Comparison of ENCODE assay signal across 8 cellular contexts in genomic region chr10:114103286-114103685, GRCh38. TPM values are rescaled to one million over a fixed set of nuclear protein-coding genes. Genes with fewer than 3 reads are reported as not detected.
DNase-seq lines count a peak whose midpoint lies in the region; ATAC-seq, FAIRE-seq and TF ChIP-seq lines count a peak whose summit lies in the region.

No MANE protein-coding gene starts in this region.

- no peaks in the 10 kb centered on the region for H3K36me3 ChIP-seq in Peyer's patch
- no peaks in the 10 kb centered on the region for H3K36me3 ChIP-seq in endothelial cell of umbilical vein (ENCODE audit: control insufficient read depth in 2 of 2, extremely low read depth in 1 of 2, insufficient read depth in 2 of 2, low read length in 2 of 2)

- H3K27ac Mint-ChIP-seq in activated CD8-positive, alpha-beta memory T cell treated with anti-CD3 and anti-CD28 coated beads, Interleukin-2, amount 10 ng/mL, durations not matched to agents 7 days and 5 days = no peak overlapping the region
- no peak overlapping the region for H3K27ac Mint-ChIP-seq in naive B cell

- no peak overlapping the region for H3K4me3 Mint-ChIP-seq in activated CD8-positive, alpha-beta memory T cell treated with anti-CD3 and anti-CD28 coated beads, Interleukin-2, amount 10 ng/mL, durations not matched to agents 7 days and 5 days
- H3K4me3 Mint-ChIP-seq in naive B cell = peak overlapping the region in 4 of 8 donors; percentile 22 to 50 (median 34)

- no peaks in the 10 kb centered on the region for H3K9me3 Mint-ChIP-seq in activated CD8-positive, alpha-beta memory T cell treated with anti-CD3 and anti-CD28 coated beads, Interleukin-2, amount 10 ng/mL, durations not matched to agents 7 days and 5 days (ENCODE audit: low read depth)
- peaks cover 0 to 1% (median 0%) of the 10 kb centered on the region in 7 donors for H3K9me3 Mint-ChIP-seq in naive B cell

- no peaks in the 10 kb centered on the region for H4K20me1 ChIP-seq in endothelial cell of umbilical vein (replicated peaks; ENCODE audit: control insufficient read depth, extremely low read depth, insufficient read depth, low read length)

- peak; percentile 50 for ATAC-seq in activated CD8-positive, alpha-beta memory T cell treated with anti-CD3 and anti-CD28 coated beads, Interleukin-2, amount 10 ng/mL, durations not matched to agents 7 days and 5 days
- ATAC-seq in naive B cell (ENCODE audit: low read depth in 2 of 2) (peak in 1 of 2 donors; percentile 42), omental fat pad (ENCODE audit: low FRiP score) (no peak)

- intact Hi-C loops in endothelial cell of umbilical vein (cut with micrococcal nuclease) = loop anchor here (1.0 to 5.0 kb wide), 5 partner anchors 76 to 424 kb away; partner anchors contain the start of gene CASP7

- H3K27me3 ChIP-seq in HL-60 (ENCODE audit: insufficient read depth, poor library complexity, severe bottlenecking) = peaks cover 17% of the 10 kb centered on the region
- H3K27me3 ChIP-seq in Peyer's patch = no peaks in the 10 kb centered on the region
- peaks cover 0 to 3% of the 10 kb centered on the region in 2 experiments for H3K27me3 ChIP-seq in endothelial cell of umbilical vein (ENCODE audit: control insufficient read depth in 2 of 2, insufficient read depth in 2 of 2, low read length in 2 of 2)

- no peak overlapping the region for H2AFZ ChIP-seq in endothelial cell of umbilical vein (ENCODE audit: low read depth, low read length)

- CTCF ChIA-PET in activated CD8-positive, alpha-beta memory T cell treated with anti-CD3 and anti-CD28 coated beads, Interleukin-2, amount 10 ng/mL, durations not matched to agents 7 days and 5 days (lab: Charles Lee) = interaction anchor here (0.7 to 5.3 kb wide), 18 partner anchors 11 to 422 kb away, joined by 3 to 54 read pairs (median 3); no protein-coding TSS in a partner anchor
- CTCF ChIA-PET in endothelial cell of umbilical vein (lab: Charles Lee) = interaction anchor here (0.6 to 10.1 kb wide), 20 partner anchors 9 to 424 kb away, joined by 3 to 210 read pairs (median 4); partner anchors contain the start of gene CASP7

- no peaks in the 10 kb centered on the region for H3K9me1 ChIP-seq in endothelial cell of umbilical vein (replicated peaks; ENCODE audit: control insufficient read depth, extremely low read depth, insufficient read depth, low read length)

- no peak for DNase-seq in activated CD8-positive, alpha-beta memory T cell treated with anti-CD3 and anti-CD28 coated beads, Interleukin-2, amount 10 ng/mL, durations not matched to agents 7 days and 5 days
- DNase-seq in activated CD8-positive, alpha-beta memory T cell treated with anti-CD3 and anti-CD28 coated beads, Interleukin-2, amount 50 U/mL, for 48 hours = no peak
- DNase-seq in HL-60 (ENCODE audit: low read depth in 1 of 2, low spot score in 1 of 2) (peak in 1 of 2 experiments; percentile 28), Peyer's patch (no peak), endothelial cell of umbilical vein (ENCODE audit: low read depth, low spot score) (peak; percentile 59), naive B cell (peak; percentile 27), omental fat pad (ENCODE audit: low spot score) (no peak)
- no peak for DNase-seq in stimulated activated CD4-positive, alpha-beta T cell treated with anti-CD3 and anti-CD28 coated beads, Interleukin-4, amount 100 ng/mL, for 24 hours

- no peaks in the 10 kb centered on the region for H3K79me2 ChIP-seq in endothelial cell of umbilical vein (ENCODE audit: control insufficient read depth, insufficient read depth, low read length)

- H3K27me3 Mint-ChIP-seq in activated CD8-positive, alpha-beta memory T cell treated with anti-CD3 and anti-CD28 coated beads, Interleukin-2, amount 10 ng/mL, durations not matched to agents 7 days and 5 days = peaks cover 38% of the 10 kb centered on the region
- peaks cover 14 to 19% (median 16%) of the 10 kb centered on the region in 3 donors for H3K27me3 Mint-ChIP-seq in naive B cell

- H3K4me1 ChIP-seq in Peyer's patch = peaks cover 0 to 10% (median 3%) of the 10 kb centered on the region in 4 donors
- H3K4me1 ChIP-seq in endothelial cell of umbilical vein (ENCODE audit: control insufficient read depth, extremely low read depth, insufficient read depth, low read length) = peaks cover 9% of the 10 kb centered on the region

- peaks cover 35% of the 10 kb centered on the region for H3K4me1 Mint-ChIP-seq in activated CD8-positive, alpha-beta memory T cell treated with anti-CD3 and anti-CD28 coated beads, Interleukin-2, amount 10 ng/mL, durations not matched to agents 7 days and 5 days
- H3K4me1 Mint-ChIP-seq in naive B cell = peaks cover 28 to 45% (median 42%) of the 10 kb centered on the region in 3 donors

- H3K9ac ChIP-seq in endothelial cell of umbilical vein (replicated peaks; ENCODE audit: extremely low read depth, insufficient read depth, low read length) = no peak overlapping the region

- TF ChIP-seq POLR2A in Peyer's patch (IDR thresholded peaks at IDR 0.05) = no peak
- no peak for TF ChIP-seq POLR2A in endothelial cell of umbilical vein (IDR thresholded peaks at IDR 0.05; ENCODE audit: low read depth, low read length)

- dilution Hi-C loops in endothelial cell of umbilical vein (cut with MboI; ENCODE audit: extremely low pct_ligation_motif_present, low sequenced_read_pairs) = no loop called here

- no TSS peak for BruUV-seq in endothelial cell of umbilical vein (replicated peaks; lab: Mats Ljungman, UMichigan)

- peak; percentile 75 for FAIRE-seq in endothelial cell of umbilical vein (lab: Jason Lieb, UNC)

- TF ChIP-seq CTCF in HL-60 (IDR thresholded peaks at IDR 0.05; ENCODE audit: insufficient read depth, low read length) = peak; percentile 13
- peak in 5 of 6 experiments; percentile 43 to 83 (median 80) for TF ChIP-seq CTCF in Peyer's patch (IDR thresholded peaks at IDR 0.05)
- peak; percentile 32 for TF ChIP-seq CTCF in endothelial cell of umbilical vein (IDR thresholded peaks at IDR 0.05; ENCODE audit: extremely low read depth in 1 of 2, insufficient read depth in 1 of 2, low read depth in 1 of 2, low read length in 2 of 2)
- no peak for TF ChIP-seq CTCF in omental fat pad (IDR thresholded peaks at IDR 0.05)

- no peak overlapping the region for H3K4me2 ChIP-seq in endothelial cell of umbilical vein (ENCODE audit: insufficient read depth, low read length)

- H3K27ac ChIP-seq in HL-60 (replicated peaks) = no peak overlapping the region
- H3K27ac ChIP-seq in Peyer's patch = no peak overlapping the region
- H3K27ac ChIP-seq in endothelial cell of umbilical vein (ENCODE audit: insufficient read depth, low read depth, low read length) = no peak overlapping the region

- H3K4me3 ChIP-seq in HL-60 (replicated peaks; ENCODE audit: insufficient read depth, low read length) = no peak overlapping the region
- H3K4me3 ChIP-seq in Peyer's patch = no peak overlapping the region
- no peak overlapping the region for H3K4me3 ChIP-seq in endothelial cell of umbilical vein (replicated peaks in 1 of 3; ENCODE audit: insufficient read depth in 1 of 3, low read depth in 1 of 3, low read length in 3 of 3)

- H3K36me3 Mint-ChIP-seq in activated CD8-positive, alpha-beta memory T cell treated with anti-CD3 and anti-CD28 coated beads, Interleukin-2, amount 10 ng/mL, durations not matched to agents 7 days and 5 days = no peaks in the 10 kb centered on the region
- H3K36me3 Mint-ChIP-seq in naive B cell = peaks cover 0 to 10% of the 10 kb centered on the region in 2 donors

- POLR2A ChIA-PET in endothelial cell of umbilical vein (lab: Charles Lee) = no interaction called here

- H3K9me3 ChIP-seq in Peyer's patch (no peaks in the 10 kb centered on the region), endothelial cell of umbilical vein (replicated peaks; ENCODE audit: control insufficient read depth, insufficient read depth, low read length) (no peaks in the 10 kb centered on the region)

TF ChIP-seq in endothelial cell of umbilical vein, 7 proteins besides CTCF, POLR2A, EP300 and RAD21:
- TF ChIP-seq MYC (IDR thresholded peaks at IDR 0.05; ENCODE audit: low read depth, low read length) = no peak
- no peak for TF ChIP-seq GATA2 (IDR thresholded peaks at IDR 0.05; ENCODE audit: insufficient read depth, insufficient read length, low read depth, low read length)

RNA-seq across cellular contexts. Expression of gene ADRB1, which starts 59.6 kb away (rescaled TPM):
- 1 to 10 TPM; 2.3 to 2.8 TPM for total RNA-seq in activated CD8-positive, alpha-beta memory T cell treated with anti-CD3 and anti-CD28 coated beads, Interleukin-2, amount 10 ng/mL, durations not matched to agents 7 days and 5 days
- total RNA-seq in Peyer's patch (1 to 10 TPM in 3 of 4 donors, not detected in 1; 3.1 to 8.0 (median 4.6) TPM), endothelial cell of umbilical vein (0.97 and 1.8 TPM in 2 replicates), omental fat pad (10 to 100 TPM in 1 of 4 donors, 1 to 10 TPM in 3; 4.3 to 16.7 (median 6.4) TPM)
- polyA plus RNA-seq in endothelial cell of umbilical vein (0.23 and 0.49 TPM in 2 replicates), naive B cell (ENCODE audit: low read depth in 6 of 6) (under 1 TPM in 1 of 6 donors, not detected in 5; 0.66 TPM)
- 0.09 and 0.18 TPM in 2 replicates for polyA plus RNA-seq in endothelial cell of umbilical vein (2011; cell fraction: cytosol; rRNA removed)
- polyA plus RNA-seq in endothelial cell of umbilical vein (2011; cell fraction: nucleus; rRNA removed) = 0.11 and 0.25 TPM in 2 replicates
- polyA plus RNA-seq in endothelial cell of umbilical vein (2012) = 4.3 and 4.7 TPM in 2 replicates
- polyA minus RNA-seq in endothelial cell of umbilical vein = 0.23 and 0.41 TPM in 2 replicates
- polyA minus RNA-seq in endothelial cell of umbilical vein (2011; cell fraction: cytosol; rRNA and poly(A)+ RNA removed) = 0.41 TPM
- polyA minus RNA-seq in endothelial cell of umbilical vein (2011; cell fraction: nucleus; rRNA and poly(A)+ RNA removed) = 0.19 and 0.24 TPM in 2 replicates

Comparison
In these comparisons a context has a peak if more than half of its experiments do, and no peak if none do; other contexts are left out.
1. DNase-seq: peak in endothelial cell of umbilical vein (single experiment) and naive B cell (single experiment); none in activated CD8-positive, alpha-beta memory T cell treated with anti-CD3 and anti-CD28 coated beads, Interleukin-2, amount 10 ng/mL, durations not matched to agents 7 days and 5 days (single experiment), activated CD8-positive, alpha-beta memory T cell treated with anti-CD3 and anti-CD28 coated beads, Interleukin-2, amount 50 U/mL, for 48 hours (single experiment), Peyer's patch (0 of 3), stimulated activated CD4-positive, alpha-beta T cell treated with anti-CD3 and anti-CD28 coated beads, Interleukin-4, amount 100 ng/mL, for 24 hours (single experiment) and omental fat pad (single experiment).
2. CTCF ChIP-seq: peak in HL-60 (single experiment), Peyer's patch (5 of 6) and endothelial cell of umbilical vein (2 of 2); none in omental fat pad (0 of 3).